ENCODE assay signal across 8 cellular contexts in the genomic region with DNA sequence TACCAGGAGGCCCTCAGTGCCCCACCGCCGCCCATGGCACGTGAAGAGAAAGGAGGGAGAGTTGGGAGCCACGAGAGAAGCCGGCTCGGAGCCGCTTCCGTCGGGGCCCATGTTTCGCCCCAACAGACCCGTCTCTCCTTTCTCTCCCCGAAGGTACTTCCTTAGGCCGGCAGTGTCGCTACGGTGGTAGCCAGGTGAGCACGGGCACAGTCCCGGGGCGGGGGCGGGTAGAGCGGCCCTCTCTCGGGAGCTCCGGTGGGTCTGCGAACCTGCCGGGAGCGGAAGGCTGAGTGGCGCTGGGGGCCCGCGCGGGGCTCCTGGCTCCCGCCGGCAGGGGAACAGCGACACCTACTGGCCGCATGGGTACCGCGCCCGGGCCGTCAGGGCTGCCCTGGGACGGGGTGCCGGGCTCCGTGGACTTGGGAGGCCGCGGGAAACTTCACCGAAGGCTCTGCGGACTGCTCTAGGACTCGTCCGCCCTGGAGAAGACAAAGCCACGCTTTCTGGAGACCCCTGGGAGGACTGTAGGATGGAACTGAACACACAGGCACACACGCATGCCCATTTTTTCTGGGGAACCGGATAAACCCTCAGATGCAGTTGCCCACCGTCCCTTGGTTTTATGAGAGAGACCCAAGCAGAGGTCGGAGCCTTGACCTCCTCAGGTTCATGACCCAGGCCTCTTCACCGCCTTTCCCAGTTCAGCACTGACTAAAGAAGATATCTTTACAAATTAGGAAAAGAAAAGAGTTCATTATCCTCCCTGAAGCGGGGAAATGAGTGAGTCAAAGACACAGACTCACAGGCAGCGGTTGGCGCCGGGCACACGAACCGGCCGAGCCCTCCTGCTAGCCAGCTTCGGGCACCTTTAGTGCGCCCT.
DNase-seq lines count a peak whose midpoint lies in the region; ATAC-seq and TF ChIP-seq lines count a peak whose summit lies in the region.

No MANE protein-coding gene starts in this region.

- peaks cover under 1% of the 10 kb centered on the region for H3K9me3 Mint-ChIP-seq in activated T-cell treated with anti-CD3 and anti-CD28 coated beads, Interleukin-2, amount 50 U/mL, for 4 hours
- H3K9me3 Mint-ChIP-seq in stimulated activated naive CD8-positive, alpha-beta T cell treated with anti-CD3 and anti-CD28 coated beads, Interleukin-15, Interleukin-2, amounts not matched to agents 100 ng/mL and 50 ng/mL, for 24 hours: no peaks in the 10 kb centered on the region

- peak; percentile 57 for TF ChIP-seq EP300 in neural cell (conservative IDR thresholded peaks at IDR 0.05; ENCODE audit: poor library complexity, severe bottlenecking)

- peak overlapping the region; percentile 93 for H3K4me2 ChIP-seq in neural cell (ENCODE audit: low read length)

- H4K20me1 ChIP-seq in neural cell (ENCODE audit: insufficient read depth): no peaks in the 10 kb centered on the region

- H3K4me1 Mint-ChIP-seq in activated T-cell treated with anti-CD3 and anti-CD28 coated beads, Interleukin-2, amount 50 U/mL, for 4 hours (ENCODE audit: low read depth): peaks cover 13% of the 10 kb centered on the region
- peaks cover 30% of the 10 kb centered on the region for H3K4me1 Mint-ChIP-seq in stimulated activated naive CD8-positive, alpha-beta T cell treated with anti-CD3 and anti-CD28 coated beads, Interleukin-15, Interleukin-2, amounts not matched to agents 100 ng/mL and 50 ng/mL, for 24 hours (ENCODE audit: low read depth)

- H3K27ac Mint-ChIP-seq in stimulated activated naive CD8-positive, alpha-beta T cell treated with anti-CD3 and anti-CD28 coated beads, Interleukin-15, Interleukin-2, amounts not matched to agents 100 ng/mL and 50 ng/mL, for 24 hours: no peak overlapping the region

- H3K27me3 ChIP-seq in neural cell (ENCODE audit: insufficient read depth, low read depth, low read length): peaks cover 11% of the 10 kb centered on the region

- H3K4me3 ChIP-seq in fibroblast of mammary gland (ENCODE audit: control insufficient read depth, low read depth, low read length) (peak overlapping the region; percentile 16), neural cell (ENCODE audit: low read length) (peak overlapping the region; percentile 82)

- TF ChIP-seq CTCF in fibroblast of mammary gland (conservative IDR thresholded peaks at IDR 0.05; ENCODE audit: control insufficient read depth, insufficient read depth, low read depth, low read length) (peak; percentile 57), neural cell (IDR thresholded peaks at IDR 0.05; ENCODE audit: poor library complexity, severe bottlenecking) (peak; percentile 93)

- peak; percentile 87 for TF ChIP-seq RAD21 in neural cell (conservative IDR thresholded peaks at IDR 0.05)

- H2AFZ ChIP-seq in neural cell (ENCODE audit: low read depth, low read length): no peak overlapping the region

- DNase-seq in CD1c-positive myeloid dendritic cell (ENCODE audit: extremely low spot score): peak; percentile 80
- peak; percentile 25 for DNase-seq in OCI-M2 (lab: John Stamatoyannopoulos, UW; ENCODE audit: unreplicated experiment)
- DNase-seq in activated T-cell treated with anti-CD3 and anti-CD28 coated beads, Interleukin-2, amount 50 U/mL, for 4 hours: peak; percentile 77
- DNase-seq in fibroblast of mammary gland (ENCODE audit: low read depth): no peak

- H3K9me2 ChIP-seq in neural cell (ENCODE audit: insufficient read depth, low read length): no peaks in the 10 kb centered on the region

- no peaks in the 10 kb centered on the region for H3K36me3 Mint-ChIP-seq in activated T-cell treated with anti-CD3 and anti-CD28 coated beads, Interleukin-2, amount 50 U/mL, for 4 hours (ENCODE audit: insufficient read depth)
- peaks cover 4% of the 10 kb centered on the region for H3K36me3 Mint-ChIP-seq in stimulated activated naive CD8-positive, alpha-beta T cell treated with anti-CD3 and anti-CD28 coated beads, Interleukin-15, Interleukin-2, amounts not matched to agents 100 ng/mL and 50 ng/mL, for 24 hours (ENCODE audit: low read depth)

- peaks cover 86% of the 10 kb centered on the region for H3K27me3 Mint-ChIP-seq in activated T-cell treated with anti-CD3 and anti-CD28 coated beads, Interleukin-2, amount 50 U/mL, for 4 hours (ENCODE audit: low read depth)
- H3K27me3 Mint-ChIP-seq in stimulated activated naive CD8-positive, alpha-beta T cell treated with anti-CD3 and anti-CD28 coated beads, Interleukin-15, Interleukin-2, amounts not matched to agents 100 ng/mL and 50 ng/mL, for 24 hours: peaks cover 82% of the 10 kb centered on the region

- H3K36me3 ChIP-seq in neural cell (ENCODE audit: insufficient read depth, low read length): no peaks in the 10 kb centered on the region

- peaks cover 82% of the 10 kb centered on the region for H3K79me2 ChIP-seq in neural cell (replicated peaks; ENCODE audit: insufficient read depth, low read length)

- H3K4me3 Mint-ChIP-seq in activated T-cell treated with anti-CD3 and anti-CD28 coated beads, Interleukin-2, amount 50 U/mL, for 4 hours: peak overlapping the region; percentile 24
- H3K4me3 Mint-ChIP-seq in stimulated activated naive CD8-positive, alpha-beta T cell treated with anti-CD3 and anti-CD28 coated beads, Interleukin-15, Interleukin-2, amounts not matched to agents 100 ng/mL and 50 ng/mL, for 24 hours: peak overlapping the region; percentile 10

- H3K9me3 ChIP-seq in neural cell (ENCODE audit: low read length): no peaks in the 10 kb centered on the region

- H3K27ac ChIP-seq in neural cell (ENCODE audit: low read length): peak overlapping the region; percentile 100

- peaks cover 8% of the 10 kb centered on the region for H3F3A ChIP-seq in neural cell (ENCODE audit: insufficient read depth, low read length, poor library complexity, severe bottlenecking)

- peak overlapping the region; percentile 96 for H3K9ac ChIP-seq in neural cell (ENCODE audit: low read length)

- ATAC-seq in GM19372 (IDR thresholded peaks at IDR 0.05; ENCODE audit: low read depth, unreplicated experiment) (peak; percentile 66), HG03442 (IDR thresholded peaks at IDR 0.05; ENCODE audit: unreplicated experiment) (peak; percentile 74)
- ATAC-seq in activated T-cell treated with anti-CD3 and anti-CD28 coated beads, Interleukin-2, amount 50 U/mL, for 4 hours: peak; percentile 94 to 95

TF ChIP-seq in neural cell, 6 proteins besides CTCF, POLR2A, EP300 and RAD21:
- TF ChIP-seq SMC3 (conservative IDR thresholded peaks at IDR 0.05; ENCODE audit: poor library complexity) (peak; percentile 82), TAF1 (IDR thresholded peaks at IDR 0.05; ENCODE audit: low read depth) (peak; percentile 89), MXI1 (conservative IDR thresholded peaks at IDR 0.05; ENCODE audit: poor library complexity, severe bottlenecking) (peak; percentile 54), POLR2AphosphoS5 (IDR thresholded peaks at IDR 0.05) (peak; percentile 81), EZH2 (IDR thresholded peaks at IDR 0.05; ENCODE audit: borderline replicate concordance, insufficient read depth, low read length, poor library complexity, severe bottlenecking) (no peak)
- TF ChIP-seq, protein P1, sequence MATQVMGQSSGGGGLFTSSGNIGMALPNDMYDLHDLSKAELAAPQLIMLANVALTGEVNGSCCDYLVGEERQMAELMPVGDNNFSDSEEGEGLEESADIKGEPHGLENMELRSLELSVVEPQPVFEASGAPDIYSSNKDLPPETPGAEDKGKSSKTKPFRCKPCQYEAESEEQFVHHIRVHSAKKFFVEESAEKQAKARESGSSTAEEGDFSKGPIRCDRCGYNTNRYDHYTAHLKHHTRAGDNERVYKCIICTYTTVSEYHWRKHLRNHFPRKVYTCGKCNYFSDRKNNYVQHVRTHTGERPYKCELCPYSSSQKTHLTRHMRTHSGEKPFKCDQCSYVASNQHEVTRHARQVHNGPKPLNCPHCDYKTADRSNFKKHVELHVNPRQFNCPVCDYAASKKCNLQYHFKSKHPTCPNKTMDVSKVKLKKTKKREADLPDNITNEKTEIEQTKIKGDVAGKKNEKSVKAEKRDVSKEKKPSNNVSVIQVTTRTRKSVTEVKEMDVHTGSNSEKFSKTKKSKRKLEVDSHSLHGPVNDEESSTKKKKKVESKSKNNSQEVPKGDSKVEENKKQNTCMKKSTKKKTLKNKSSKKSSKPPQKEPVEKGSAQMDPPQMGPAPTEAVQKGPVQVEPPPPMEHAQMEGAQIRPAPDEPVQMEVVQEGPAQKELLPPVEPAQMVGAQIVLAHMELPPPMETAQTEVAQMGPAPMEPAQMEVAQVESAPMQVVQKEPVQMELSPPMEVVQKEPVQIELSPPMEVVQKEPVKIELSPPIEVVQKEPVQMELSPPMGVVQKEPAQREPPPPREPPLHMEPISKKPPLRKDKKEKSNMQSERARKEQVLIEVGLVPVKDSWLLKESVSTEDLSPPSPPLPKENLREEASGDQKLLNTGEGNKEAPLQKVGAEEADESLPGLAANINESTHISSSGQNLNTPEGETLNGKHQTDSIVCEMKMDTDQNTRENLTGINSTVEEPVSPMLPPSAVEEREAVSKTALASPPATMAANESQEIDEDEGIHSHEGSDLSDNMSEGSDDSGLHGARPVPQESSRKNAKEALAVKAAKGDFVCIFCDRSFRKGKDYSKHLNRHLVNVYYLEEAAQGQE (IDR thresholded peaks at IDR 0.05; ENCODE audit: borderline replicate concordance): no peak
TF ChIP-seq in neural cell: peak in this region for 4.
